Comparison of ENCODE assay signal across 19 cellular contexts in genomic region chr1:174028495-174028894, GRCh38. TPM values are rescaled to one million over a fixed set of nuclear protein-coding genes. Genes with fewer than 3 reads are reported as not detected.
DNase-seq lines count a peak whose midpoint lies in the region; ATAC-seq, FAIRE-seq and TF ChIP-seq lines count a peak whose summit lies in the region.
"Had no signal": no experiment of that assay in that cellular context is flagged by ENCODE, and none has a peak within 500 bp of the region (broad histone marks: within the 10 kb centered on the region; RNA-seq: fewer than 3 reads in every experiment).

No MANE protein-coding gene starts in this region.

- peak overlapping the region; percentile 20; the same call in 1 of the 2 replicates for H3K18ac ChIP-seq in IMR-90 (ENCODE audit: low read depth, low read length)

- H4K5ac ChIP-seq in IMR-90 (ENCODE audit: low read depth, low read length) = no peak overlapping the region; the same call in 1 of the 2 replicates

- no peaks in the 10 kb centered on the region for H4K20me1 ChIP-seq in IMR-90 (ENCODE audit: insufficient read depth, low read length)
- H4K20me1 ChIP-seq: BLaER1 treated with 17β-estradiol and CSF1 and Interleukin-3, amounts not matched to agents 10 nM and 100 nM had no signal

- H2AK5ac ChIP-seq in IMR-90 (ENCODE audit: low read depth, low read length) = no peak overlapping the region

- TF ChIP-seq RAD21 in IMR-90 (IDR thresholded peaks at IDR 0.05; ENCODE audit: low read length) = no peak

- intact Hi-C loops in IMR-90 (cut with micrococcal nuclease) (no loop called here), lower leg skin (cut with DNase I; ENCODE audit: low total_unique reads) (no loop called here)

- CTCF ChIA-PET in IMR-90 (lab: Yijun Ruan, JAX) = no interaction called here

- H3K79me1 ChIP-seq in IMR-90 (ENCODE audit: low read depth in 1 of 2, low read length in 2 of 2) = no peaks in the 10 kb centered on the region

- H3K14ac ChIP-seq in IMR-90 (replicated peaks; ENCODE audit: low read depth, low read length) = no peak overlapping the region

- H3K4me3 ChIP-seq in IMR-90 (ENCODE audit: insufficient read depth, low read depth, low read length) (no peak overlapping the region), fibroblast of the aortic adventitia (ENCODE audit: low read depth, low read length) (no peak overlapping the region), lower leg skin (ENCODE audit: low read depth, poor library complexity, severe bottlenecking) (no peak overlapping the region)
- H3K4me3 ChIP-seq: BLaER1 treated with 17β-estradiol and CSF1 and Interleukin-3, amounts not matched to agents 10 nM and 100 nM; GM12878; GM23248; HAP-1 had no signal

- H3K9me3 Mint-ChIP-seq in natural killer cell treated with Interleukin-12 subunit alpha and Interleukin-12 subunit beta and Interleukin-15 and Interleukin-18, amount 100 ng/mL, for 72 hours = no peaks in the 10 kb centered on the region
- H3K9me3 Mint-ChIP-seq: CD8-positive, alpha-beta T cell had no signal

- peaks cover 8% of the 10 kb centered on the region for H3K4me1 ChIP-seq in IMR-90 (ENCODE audit: control insufficient read depth, insufficient read depth, low read length)

- ATAC-seq in IMR-90 (ENCODE audit: low read depth) (no peak), GM19328 (IDR thresholded peaks at IDR 0.05; ENCODE audit: unreplicated experiment) (no peak)
- no peak for ATAC-seq in natural killer cell treated with Interleukin-12 subunit alpha and Interleukin-12 subunit beta and Interleukin-15 and Interleukin-18, amount 100 ng/mL, for 72 hours
- ATAC-seq: CD8-positive, alpha-beta T cell; GM12878 had no signal

- dilution Hi-C loops in IMR-90 (cut with HindIII; ENCODE audit: low sequenced_read_pairs, unreplicated experiment) = no loop called here

- 0 out of 2 replicates have a peak, but pooled peaks cover 4% of the 10 kb centered on the region for H3K9me1 ChIP-seq in IMR-90 (ENCODE audit: insufficient read depth, low read length)

- no peak overlapping the region; the same call in 1 of the 2 replicates for H3K23ac ChIP-seq in IMR-90 (ENCODE audit: low read depth, low read length)

- peak overlapping the region in 1 of 2 donors; percentile 35 for H3K27ac Mint-ChIP-seq in natural killer cell treated with Interleukin-12 subunit alpha and Interleukin-12 subunit beta and Interleukin-15 and Interleukin-18, amount 100 ng/mL, for 72 hours
- H3K27ac Mint-ChIP-seq: B cell; CD8-positive, alpha-beta T cell had no signal

- no peak overlapping the region for H3K27ac ChIP-seq in IMR-90 (ENCODE audit: insufficient read depth, low read length)
- H3K27ac ChIP-seq: BLaER1 treated with 17β-estradiol and CSF1 and Interleukin-3, amounts not matched to agents 10 nM and 100 nM; GM23248; HL-60 had no signal

- H3K9me3 ChIP-seq in IMR-90 (ENCODE audit: control insufficient read depth, insufficient read depth, low read length) = no peaks in the 10 kb centered on the region
- H3K9me3 ChIP-seq: BLaER1 treated with 17β-estradiol and CSF1 and Interleukin-3, amounts not matched to agents 10 nM and 100 nM; HAP-1 had no signal

- peaks cover 26% of the 10 kb centered on the region in 2 donors for H3K4me1 Mint-ChIP-seq in natural killer cell treated with Interleukin-12 subunit alpha and Interleukin-12 subunit beta and Interleukin-15 and Interleukin-18, amount 100 ng/mL, for 72 hours (ENCODE audit: low read depth in 2 of 2)

- peak overlapping the region; percentile 22 for H3K4ac ChIP-seq in IMR-90 (ENCODE audit: low read depth, low read length)

- no peak overlapping the region for H3K9ac ChIP-seq in IMR-90 (ENCODE audit: low read depth, low read length)
- H3K9ac ChIP-seq: BLaER1 treated with 17β-estradiol and CSF1 and Interleukin-3, amounts not matched to agents 10 nM and 100 nM; GM23248 had no signal

- H2BK15ac ChIP-seq in IMR-90 (ENCODE audit: low read depth, low read length) = no peak overlapping the region

- TF ChIP-seq POLR2A in IMR-90 (IDR thresholded peaks at IDR 0.05; ENCODE audit: low read depth, low read length) (no peak), lower leg skin (IDR thresholded peaks at IDR 0.05) (no peak)

- no peaks in the 10 kb centered on the region for H3K36me3 ChIP-seq in IMR-90 (ENCODE audit: control insufficient read depth, insufficient read depth, low read length)
- H3K36me3 ChIP-seq: BLaER1 treated with 17β-estradiol and CSF1 and Interleukin-3, amounts not matched to agents 10 nM and 100 nM; HAP-1 had no signal

- no peak overlapping the region for H2AK9ac ChIP-seq in IMR-90 (replicated peaks; ENCODE audit: low read depth, low read length, poor library complexity)

- peak overlapping the region; percentile 48 for H2BK5ac ChIP-seq in IMR-90 (ENCODE audit: low read depth, low read length, poor library complexity, severe bottlenecking)

- peak overlapping the region; percentile 27 for H3K4me3 Mint-ChIP-seq in natural killer cell treated with Interleukin-12 subunit alpha and Interleukin-12 subunit beta and Interleukin-15 and Interleukin-18, amount 100 ng/mL, for 72 hours
- H3K4me3 Mint-ChIP-seq: B cell; CD8-positive, alpha-beta T cell had no signal

- peak; percentile 63 for FAIRE-seq in D721Med (lab: Jason Lieb, UNC)
- FAIRE-seq: GM12878 had no signal

- H3K27me3 Mint-ChIP-seq in natural killer cell treated with Interleukin-12 subunit alpha and Interleukin-12 subunit beta and Interleukin-15 and Interleukin-18, amount 100 ng/mL, for 72 hours = no peaks in the 10 kb centered on the region
- H3K27me3 Mint-ChIP-seq: B cell had no signal

- in situ Hi-C loops in IMR-90 (cut with MboI; ENCODE audit: low sequenced_read_pairs) = no loop called here

- no peak overlapping the region for H3K56ac ChIP-seq in IMR-90 (ENCODE audit: extremely low read depth, insufficient read depth, low read length)

- no peak overlapping the region for H2AFZ ChIP-seq in IMR-90 (replicated peaks; ENCODE audit: low read length, poor library complexity)
- H2AFZ ChIP-seq: GM23248 had no signal

- H3K4me2 ChIP-seq in IMR-90 (ENCODE audit: low read depth, low read length) = no peak overlapping the region
- H3K4me2 ChIP-seq: BLaER1 treated with 17β-estradiol and CSF1 and Interleukin-3, amounts not matched to agents 10 nM and 100 nM had no signal

- peak overlapping the region; percentile 39; the same call in 1 of the 2 replicates for H2BK20ac ChIP-seq in IMR-90 (ENCODE audit: low read depth, low read length)

- no peak for TF ChIP-seq CTCF in D721Med (IDR thresholded peaks at IDR 0.05; ENCODE audit: insufficient read depth, missing control alignments)
- TF ChIP-seq CTCF in IMR-90 (conservative IDR thresholded peaks at IDR 0.05; ENCODE audit: low read depth, low read length) = no peak
- no peak for TF ChIP-seq CTCF in fibroblast of the aortic adventitia (IDR thresholded peaks at IDR 0.05; ENCODE audit: insufficient read depth, low read length)
- no peak for TF ChIP-seq CTCF in lower leg skin (IDR thresholded peaks at IDR 0.05)

- no peak for DNase-seq in D721Med (ENCODE audit: insufficient read length, low spot score)
- DNase-seq in IMR-90 = no peak
- DNase-seq in fibroblast of the aortic adventitia (ENCODE audit: low read depth) = peak; percentile 52
- DNase-seq in natural killer cell treated with Interleukin-12 subunit alpha and Interleukin-12 subunit beta and Interleukin-15 and Interleukin-18, amount 100 ng/mL, for 72 hours (ENCODE audit: low spot score) = no peak
- DNase-seq in SKM-1 (lab: John Stamatoyannopoulos, UW; ENCODE audit: unreplicated experiment) = no peak
- DNase-seq in lower leg skin (ENCODE audit: low spot score in 2 of 2) = no peak
- DNase-seq: Calu3; CD8-positive, alpha-beta T cell; DMS 273 treated with DMSO at 0.1 percent for 48 hours; DMS53; DND-41; EL; GM23248 had no signal

- POLR2A ChIA-PET in IMR-90 (lab: Charles Lee; ENCODE audit: unreplicated experiment) = no interaction called here

- peak overlapping the region; percentile 40; the same call in 1 of the 2 replicates for H2BK120ac ChIP-seq in IMR-90 (ENCODE audit: low read depth, low read length)

- H4K91ac ChIP-seq in IMR-90 (ENCODE audit: insufficient read depth, low read depth, low read length) = peak overlapping the region; percentile 16; the same call in 1 of the 2 replicates

- BruUV-seq in IMR-90 (replicated peaks; lab: Mats Ljungman, UMichigan) = no TSS peak

- no peaks in the 10 kb centered on the region for H3K27me3 ChIP-seq in IMR-90 (ENCODE audit: control insufficient read depth, insufficient read depth, low read length)
- H3K27me3 ChIP-seq: BLaER1 treated with 17β-estradiol and CSF1 and Interleukin-3, amounts not matched to agents 10 nM and 100 nM had no signal

- H3K36me3 Mint-ChIP-seq in natural killer cell treated with Interleukin-12 subunit alpha and Interleukin-12 subunit beta and Interleukin-15 and Interleukin-18, amount 100 ng/mL, for 72 hours = no peaks in the 10 kb centered on the region
- H3K36me3 Mint-ChIP-seq: CD8-positive, alpha-beta T cell had no signal

- H4K8ac ChIP-seq in IMR-90 (ENCODE audit: low read depth in 2 of 2, low read length in 2 of 2) = no peak overlapping the region

TF ChIP-seq in IMR-90, 13 proteins besides CTCF, POLR2A, EP300 and RAD21 (continues in another document):
- no peak for TF ChIP-seq FOS (IDR thresholded peaks at IDR 0.05; ENCODE audit: low read depth, low read length)
- no peak for TF ChIP-seq SMC3 (IDR thresholded peaks at IDR 0.05; ENCODE audit: low read depth, low read length)
- no peak for TF ChIP-seq USF2 (IDR thresholded peaks at IDR 0.05; ENCODE audit: low read depth, low read length)
- no peak for TF ChIP-seq NFE2L2 (IDR thresholded peaks at IDR 0.05; ENCODE audit: low read depth, low read length)
- TF ChIP-seq MXI1 (IDR thresholded peaks at IDR 0.05; ENCODE audit: borderline replicate concordance, low read depth, low read length) = no peak

RNA-seq across cellular contexts. Expression of gene RC3H1, which starts 6.3 kb away (rescaled TPM):
- total RNA-seq in IMR-90 (2012; rRNA removed) = 26.1 and 39.3 TPM in 2 replicates
- polyA plus RNA-seq in IMR-90 (2012; rRNA removed) = 5.1 and 5.4 TPM in 2 replicates
- polyA plus RNA-seq in IMR-90 (2012; cell fraction: cytosol; rRNA removed) = 2.0 and 7.1 TPM in 2 replicates
- polyA plus RNA-seq in IMR-90 (2012; cell fraction: nucleus; rRNA removed; ENCODE audit: low replicate concordance) = 1.6 and 13.7 TPM in 2 replicates
- 35.7 and 37.0 TPM in 2 replicates for total RNA-seq in fibroblast of the aortic adventitia (ENCODE audit: low replicate concordance)
- 10 to 100 TPM; 53.2 to 65.4 TPM for total RNA-seq in natural killer cell treated with Interleukin-12 subunit alpha and Interleukin-12 subunit beta and Interleukin-15 and Interleukin-18, amount 100 ng/mL, for 72 hours
- total RNA-seq in lower leg skin = 10 to 100 TPM; 16.1 to 30.9 (median 27.0) TPM
